ENCODE assay signal across 1 cellular context in genomic region chr3:48466386-48467109, GRCh38.
TF ChIP-seq lines count a peak whose summit lies in the region.

No MANE protein-coding gene starts in this region.

TF ChIP-seq in IMR-90, 13 proteins besides CTCF, POLR2A, EP300 and RAD21:
- TF ChIP-seq SMC3 (IDR thresholded peaks at IDR 0.05; ENCODE audit: low read depth, low read length) (no peak), FOS (IDR thresholded peaks at IDR 0.05; ENCODE audit: low read depth, low read length) (no peak), USF2 (IDR thresholded peaks at IDR 0.05; ENCODE audit: low read depth, low read length) (no peak), BHLHE40 (IDR thresholded peaks at IDR 0.05; ENCODE audit: low read depth, low read length) (no peak), MAZ (IDR thresholded peaks at IDR 0.05; ENCODE audit: borderline replicate concordance, low read depth, low read length) (no peak), RFX5 (IDR thresholded peaks at IDR 0.05; ENCODE audit: low read depth, low read length) (no peak), CHD1 (IDR thresholded peaks at IDR 0.05; ENCODE audit: low read depth, low read length) (no peak), MXI1 (IDR thresholded peaks at IDR 0.05; ENCODE audit: borderline replicate concordance, low read depth, low read length) (no peak), MAFK (IDR thresholded peaks at IDR 0.05; ENCODE audit: low read depth, low read length) (no peak), NFE2L2 (IDR thresholded peaks at IDR 0.05; ENCODE audit: low read depth, low read length) (no peak), CEBPB (IDR thresholded peaks at IDR 0.05; ENCODE audit: low read depth, low read length) (no peak)
- TF ChIP-seq, protein P1, sequence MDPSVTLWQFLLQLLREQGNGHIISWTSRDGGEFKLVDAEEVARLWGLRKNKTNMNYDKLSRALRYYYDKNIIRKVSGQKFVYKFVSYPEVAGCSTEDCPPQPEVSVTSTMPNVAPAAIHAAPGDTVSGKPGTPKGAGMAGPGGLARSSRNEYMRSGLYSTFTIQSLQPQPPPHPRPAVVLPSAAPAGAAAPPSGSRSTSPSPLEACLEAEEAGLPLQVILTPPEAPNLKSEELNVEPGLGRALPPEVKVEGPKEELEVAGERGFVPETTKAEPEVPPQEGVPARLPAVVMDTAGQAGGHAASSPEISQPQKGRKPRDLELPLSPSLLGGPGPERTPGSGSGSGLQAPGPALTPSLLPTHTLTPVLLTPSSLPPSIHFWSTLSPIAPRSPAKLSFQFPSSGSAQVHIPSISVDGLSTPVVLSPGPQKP (IDR thresholded peaks at IDR 0.05; ENCODE audit: borderline replicate concordance, low read depth, low read length): no peak
